ENCODE assay signal across 1 cellular context in the genomic region with DNA sequence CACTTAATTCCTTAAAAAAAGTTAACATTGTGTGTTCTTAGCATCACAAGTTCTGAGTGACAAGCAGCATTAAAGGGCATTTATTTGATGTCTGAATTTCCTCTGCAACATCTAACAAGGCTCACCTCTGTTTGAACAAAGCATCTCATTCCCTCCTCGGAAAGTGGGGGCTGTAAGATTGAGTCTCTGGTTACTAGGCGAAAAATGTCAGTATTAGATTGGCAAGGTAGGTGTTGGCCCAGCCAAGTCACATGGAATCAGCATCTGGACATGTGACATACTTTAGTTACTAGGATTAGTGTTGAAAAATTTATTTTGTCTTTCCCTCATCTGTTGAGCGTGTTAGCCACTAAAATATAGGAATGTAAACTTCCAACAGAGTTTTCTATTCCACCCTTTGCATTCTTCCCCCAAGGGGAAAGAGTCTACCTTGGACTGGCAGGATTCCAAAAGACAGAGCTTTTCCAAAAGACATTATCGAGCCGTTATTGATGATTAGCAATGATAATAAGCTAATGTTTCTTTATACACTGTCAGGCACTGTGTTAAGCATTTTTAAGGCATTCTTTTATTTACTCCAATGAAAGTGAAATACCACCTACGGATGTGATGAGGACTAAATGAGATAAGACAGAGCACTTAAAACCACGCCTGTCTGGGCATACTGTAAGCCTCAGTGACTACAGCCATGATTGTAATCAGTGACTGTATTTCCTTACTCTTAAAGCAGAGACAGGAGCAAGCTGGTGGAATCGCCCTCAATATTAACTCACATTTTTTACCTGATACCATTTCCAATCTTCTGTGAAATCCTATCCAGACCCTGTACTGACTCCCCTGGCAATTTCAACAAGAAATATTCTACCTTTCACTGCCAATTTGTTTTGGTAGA.
TF ChIP-seq lines count a peak whose summit lies in the region.

No MANE protein-coding gene starts in this region.

TF ChIP-seq in GM12878, 131 proteins besides CTCF, POLR2A, EP300 and RAD21 (continued from another document):
- TF ChIP-seq SKIL (IDR thresholded peaks at IDR 0.05; ENCODE audit: low read depth, poor library complexity, severe bottlenecking) = no peak
